15 cellular contexts compared by ENCODE assay signal in genomic region chr14:33686218-33686617, GRCh38.
DNase-seq lines count a peak whose midpoint lies in the region; ATAC-seq and TF ChIP-seq lines count a peak whose summit lies in the region.
"Had no signal": no experiment of that assay in that cellular context is flagged by ENCODE, and none has a peak within 500 bp of the region (broad histone marks: within the 10 kb centered on the region; RNA-seq: fewer than 3 reads in every experiment).

No MANE protein-coding gene starts in this region.

- H3K9ac ChIP-seq in Karpas-422 (ENCODE audit: low read length), result no peak overlapping the region
- H3K9ac ChIP-seq: BLaER1 had no signal

- H3K9me2 ChIP-seq in Karpas-422 (replicated peaks; ENCODE audit: insufficient read depth, low read length), result no peaks in the 10 kb centered on the region

- no peaks in the 10 kb centered on the region for H3K9me3 ChIP-seq in Karpas-422 (ENCODE audit: low read length)
- H3K9me3 ChIP-seq: BLaER1 had no signal

- H2AFZ ChIP-seq in Karpas-422 (ENCODE audit: low read length), result no peak overlapping the region

- no peak overlapping the region for H3K4me2 ChIP-seq in Karpas-422 (ENCODE audit: low read depth, low read length, poor library complexity, severe bottlenecking)
- H3K4me2 ChIP-seq: BLaER1 had no signal

- peaks cover 54% of the 10 kb centered on the region for H3K4me1 ChIP-seq in Karpas-422 (ENCODE audit: low read length)
- H3K4me1 ChIP-seq: BLaER1 had no signal

- no peaks in the 10 kb centered on the region for H4K20me1 ChIP-seq in Karpas-422 (ENCODE audit: insufficient read depth, low read depth, low read length)
- H4K20me1 ChIP-seq: BLaER1 had no signal

- H3K27me3 ChIP-seq in Karpas-422 (ENCODE audit: low read length), result no peaks in the 10 kb centered on the region
- H3K27me3 ChIP-seq: BLaER1 had no signal

- TF ChIP-seq CTCF in choroid plexus epithelial cell (conservative IDR thresholded peaks at IDR 0.05; ENCODE audit: low read depth, low read length), result no peak

- no peaks in the 10 kb centered on the region for H3K79me2 ChIP-seq in Karpas-422 (ENCODE audit: low read length)

- H3K27ac ChIP-seq in Karpas-422 (ENCODE audit: low read length), result no peak overlapping the region
- H3K27ac ChIP-seq: BLaER1 had no signal

- peak; percentile 94 for DNase-seq in EH (ENCODE audit: low read depth)
- DNase-seq in NCI-H226, result peak; percentile 66
- DNase-seq in choroid plexus epithelial cell (ENCODE audit: low read depth), result peak; percentile 47
- DNase-seq in kidney tubule cell (ENCODE audit: low spot score), result peak; percentile 92
- no peak for DNase-seq in Karpas-422
- no peak for DNase-seq in activated naive CD4-positive, alpha-beta T cell treated with anti-CD3 and anti-CD28 coated beads, Interleukin-2, amount 50 U/mL, for 16 hours
- no peak for DNase-seq in medulla oblongata (ENCODE audit: extremely low spot score)
- DNase-seq: activated CD4-positive, alpha-beta T cell treated with anti-CD3 and anti-CD28 coated beads for 4 hours; activated naive CD8-positive, alpha-beta T cell treated with anti-CD3 and anti-CD28 coated beads for 36 hours; DMS153; HCEC 1CT; NCI-H2081; NCI-H748 treated with DMSO at 0.1 percent for 48 hours had no signal

- no peaks in the 10 kb centered on the region for H3K36me3 ChIP-seq in Karpas-422 (ENCODE audit: insufficient read depth, low read length)
- H3K36me3 ChIP-seq: BLaER1 had no signal

- no peak for ATAC-seq in HG03196 (IDR thresholded peaks at IDR 0.05; ENCODE audit: unreplicated experiment)

- H3K4me3 ChIP-seq in choroid plexus epithelial cell (ENCODE audit: low read depth, low read length) (no peak overlapping the region), Karpas-422 (ENCODE audit: low read length) (no peak overlapping the region)
- H3K4me3 ChIP-seq: BLaER1 had no signal

Comparison
In these comparisons a context has a peak if more than half of its experiments do, and no peak if none do; other contexts are left out.
1. DNase-seq: peak in EH (single experiment), NCI-H226 (single experiment), choroid plexus epithelial cell (single experiment) and kidney tubule cell (single experiment); none in Karpas-422 (single experiment), activated naive CD4-positive, alpha-beta T cell treated with anti-CD3 and anti-CD28 coated beads, Interleukin-2, amount 50 U/mL, for 16 hours (single experiment) and medulla oblongata (single experiment).